Comparison of ENCODE assay signal across 27 cellular contexts in genomic region chr2:54040250-54040649, GRCh38.
"Had no signal": no experiment of that assay in that cellular context is flagged by ENCODE, and none has a peak within 500 bp of the region (broad histone marks: within the 10 kb centered on the region; RNA-seq: fewer than 3 reads in every experiment).

No MANE protein-coding gene starts in this region.

- ATAC-seq: effector memory CD8-positive, alpha-beta T cell; left ventricle myocardium superior; naive thymus-derived CD8-positive, alpha-beta T cell; pancreas; sciatic nerve had no signal

- H3K4me1 Mint-ChIP-seq: activated B cell treated with CpG ODN at 0.5 μM for 24 hours; brain; memory B cell; stimulated activated effector memory CD8-positive, alpha-beta T cell treated with anti-CD3 and anti-CD28 coated beads, Interleukin-12 subunit alpha, Interleukin-12 subunit beta, amount 100 ng/mL, for 72 hours had no signal

- H3K9me3 Mint-ChIP-seq: activated naive CD4-positive, alpha-beta T cell treated with anti-CD3 and anti-CD28 coated beads, Interleukin-2, amount 50 U/mL, for 72 hours; stimulated activated effector memory CD8-positive, alpha-beta T cell treated with anti-CD3 and anti-CD28 coated beads, Interleukin-12 subunit alpha, Interleukin-12 subunit beta, amount 100 ng/mL, for 72 hours had no signal

- H3K27ac ChIP-seq: pancreas, prostate gland, thyroid gland had no signal

- H3K27ac Mint-ChIP-seq: activated B cell treated with CpG ODN at 0.5 μM for 24 hours; activated naive CD4-positive, alpha-beta T cell treated with anti-CD3 and anti-CD28 coated beads, Interleukin-2, amount 50 U/mL, for 72 hours; activated T-cell treated with anti-CD3 and anti-CD28 coated beads, Interleukin-2, amount 50 U/mL, for 72 hours; brain; effector memory CD8-positive, alpha-beta T cell; memory B cell; naive thymus-derived CD8-positive, alpha-beta T cell; stimulated activated effector memory CD8-positive, alpha-beta T cell treated with anti-CD3 and anti-CD28 coated beads, Interleukin-12 subunit alpha, Interleukin-12 subunit beta, amount 100 ng/mL, for 72 hours; stimulated activated naive CD8-positive, alpha-beta T cell treated with anti-CD3 and anti-CD28 coated beads, Interleukin-15, Interleukin-2, amounts not matched to agents 100 ng/mL and 50 ng/mL, for 24 hours; T-helper 2 cell treated with Interferon-gamma antibody and Interleukin-4, amounts not matched to agents 5 μg/mL and 100 μg/mL, for 36 hours had no signal

- H3K4me3 Mint-ChIP-seq: activated B cell treated with CpG ODN at 0.5 μM for 24 hours; activated T-cell treated with anti-CD3 and anti-CD28 coated beads, Interleukin-2, amount 50 U/mL, for 72 hours; brain; effector memory CD8-positive, alpha-beta T cell; memory B cell; naive thymus-derived CD8-positive, alpha-beta T cell; neural crest cell; stimulated activated effector memory CD8-positive, alpha-beta T cell treated with anti-CD3 and anti-CD28 coated beads, Interleukin-12 subunit alpha, Interleukin-12 subunit beta, amount 100 ng/mL, for 72 hours; stimulated activated naive CD8-positive, alpha-beta T cell treated with anti-CD3 and anti-CD28 coated beads, Interleukin-15, Interleukin-2, amounts not matched to agents 100 ng/mL and 50 ng/mL, for 24 hours; T-helper 2 cell treated with Interferon-gamma antibody and Interleukin-4, amounts not matched to agents 5 μg/mL and 100 μg/mL, for 36 hours had no signal

- H3K27me3 ChIP-seq: pancreas, thyroid gland had no signal

- H3K4me3 ChIP-seq: coronary artery, pancreas, prostate gland, skin epidermis, thyroid gland had no signal

- H3K36me3 ChIP-seq: pancreas, prostate gland, thyroid gland had no signal

- H3K36me3 Mint-ChIP-seq: stimulated activated effector memory CD8-positive, alpha-beta T cell treated with anti-CD3 and anti-CD28 coated beads, Interleukin-12 subunit alpha, Interleukin-12 subunit beta, amount 100 ng/mL, for 72 hours had no signal

- H3K27me3 Mint-ChIP-seq: activated B cell treated with CpG ODN at 0.5 μM for 24 hours; brain; effector memory CD8-positive, alpha-beta T cell; memory B cell; naive thymus-derived CD8-positive, alpha-beta T cell; stimulated activated naive CD8-positive, alpha-beta T cell treated with anti-CD3 and anti-CD28 coated beads, Interleukin-15, Interleukin-2, amounts not matched to agents 100 ng/mL and 50 ng/mL, for 24 hours had no signal

- H3K4me1 ChIP-seq: pancreas, prostate gland had no signal

- H3K9me3 ChIP-seq: pancreas, prostate gland, thyroid gland had no signal

- DNase-seq: activated B cell treated with CpG ODN at 0.5 μM for 24 hours; activated naive CD4-positive, alpha-beta T cell; activated T-cell treated with anti-CD3 and anti-CD28 coated beads for 4 hours; activated T-cell treated with anti-CD3 and anti-CD28 coated beads, Interleukin-2, amount 50 U/mL, for 72 hours; aorta; effector memory CD8-positive, alpha-beta T cell; erythroblast; foreskin melanocyte; left ventricle myocardium superior; naive thymus-derived CD8-positive, alpha-beta T cell; nucleus accumbens; pancreas; retina; stimulated activated CD4-positive, alpha-beta T cell treated with anti-CD3 and anti-CD28 coated beads, Interleukin-4, amount 100 ng/mL, for 24 hours; T-helper 1 cell; thyroid gland had no signal
